19 cellular contexts compared by ENCODE assay signal in the genomic region with DNA sequence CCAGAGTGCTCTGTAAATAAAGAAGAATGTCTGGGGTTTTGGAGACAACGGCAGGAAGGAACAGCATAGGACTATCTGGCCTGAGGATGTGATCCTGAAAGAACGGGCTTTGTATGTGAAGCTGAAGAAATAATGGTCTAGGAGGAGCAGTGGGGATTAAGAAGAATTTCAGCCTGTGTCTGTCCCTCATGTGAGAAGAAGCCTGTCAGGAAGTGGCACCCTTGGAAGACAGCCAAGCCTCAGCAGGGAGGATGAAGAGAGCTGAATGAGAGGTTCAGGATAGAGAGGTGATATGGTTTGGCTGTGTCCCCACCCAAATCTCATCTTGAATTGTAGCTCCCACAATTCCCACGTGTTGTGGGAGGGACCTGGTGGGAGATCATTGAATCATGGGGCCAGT. TPM values are rescaled to one million over a fixed set of nuclear protein-coding genes. Genes with fewer than 3 reads are reported as not detected.
DNase-seq lines count a peak whose midpoint lies in the region.
"Had no signal": no experiment of that assay in that cellular context is flagged by ENCODE, and none has a peak within 500 bp of the region (broad histone marks: within the 10 kb centered on the region; RNA-seq: fewer than 3 reads in every experiment).

No MANE protein-coding gene starts in this region.

- no peaks in the 10 kb centered on the region for H3K27me3 Mint-ChIP-seq in activated T-helper 2 cell treated with anti-CD3 and anti-CD28 coated beads, Interferon-gamma antibody, Interleukin-2, Interleukin-4, amounts not matched to agents 10 μg/mL and 5 μg/mL and 100 μg/mL, durations not matched to agents 14 hours and 24 hours and 36 hours (ENCODE audit: low read depth)
- peaks cover 11% of the 10 kb centered on the region for H3K27me3 Mint-ChIP-seq in activated CD4-positive, alpha-beta memory T cell treated with anti-CD3 and anti-CD28 coated beads, Interleukin-2, amount 10 ng/mL, durations not matched to agents 7 days and 5 days

- H3K4me1 Mint-ChIP-seq in activated T-helper 2 cell treated with anti-CD3 and anti-CD28 coated beads, Interferon-gamma antibody, Interleukin-2, Interleukin-4, amounts not matched to agents 10 μg/mL and 5 μg/mL and 100 μg/mL, durations not matched to agents 14 hours and 24 hours and 36 hours (ENCODE audit: low read depth), result no peaks in the 10 kb centered on the region
- H3K4me1 Mint-ChIP-seq in activated CD4-positive, alpha-beta memory T cell treated with anti-CD3 and anti-CD28 coated beads, Interleukin-2, amount 10 ng/mL, durations not matched to agents 7 days and 5 days, result no peaks in the 10 kb centered on the region
- H3K4me1 Mint-ChIP-seq: T-helper 17 cell had no signal

- no peak overlapping the region for H3K27ac Mint-ChIP-seq in activated T-helper 2 cell treated with anti-CD3 and anti-CD28 coated beads, Interferon-gamma antibody, Interleukin-2, Interleukin-4, amounts not matched to agents 10 μg/mL and 5 μg/mL and 100 μg/mL, durations not matched to agents 14 hours and 24 hours and 36 hours
- no peak overlapping the region for H3K27ac Mint-ChIP-seq in activated CD4-positive, alpha-beta memory T cell treated with anti-CD3 and anti-CD28 coated beads, Interleukin-2, amount 10 ng/mL, durations not matched to agents 7 days and 5 days
- H3K27ac Mint-ChIP-seq: effector memory CD8-positive, alpha-beta T cell; T-helper 17 cell had no signal

- H3K36me3 Mint-ChIP-seq in activated T-helper 2 cell treated with anti-CD3 and anti-CD28 coated beads, Interferon-gamma antibody, Interleukin-2, Interleukin-4, amounts not matched to agents 10 μg/mL and 5 μg/mL and 100 μg/mL, durations not matched to agents 14 hours and 24 hours and 36 hours (ENCODE audit: low read depth), result no peaks in the 10 kb centered on the region
- no peaks in the 10 kb centered on the region for H3K36me3 Mint-ChIP-seq in activated CD4-positive, alpha-beta memory T cell treated with anti-CD3 and anti-CD28 coated beads, Interleukin-2, amount 10 ng/mL, durations not matched to agents 7 days and 5 days (ENCODE audit: low read depth)

- CTCF ChIA-PET in activated CD4-positive, alpha-beta memory T cell treated with anti-CD3 and anti-CD28 coated beads, Interleukin-2, amount 10 ng/mL, durations not matched to agents 7 days and 5 days (lab: Charles Lee), result no interaction called here

- intact Hi-C loops in activated T-helper 2 cell treated with anti-CD3 and anti-CD28 coated beads, Interferon-gamma antibody, Interleukin-2, Interleukin-4, amounts not matched to agents 10 μg/mL and 5 μg/mL and 100 μg/mL, durations not matched to agents 14 hours and 24 hours and 36 hours (cut with micrococcal nuclease), result no loop called here

- in situ Hi-C loops in SK-MEL-5 (cut with HindIII; ENCODE audit: low pct_unique_long_range_greater_than_20kb, low sequenced_read_pairs), result no loop called here

- peak; percentile 8 for DNase-seq in DMS 273 (lab: John Stamatoyannopoulos, UW; ENCODE audit: unreplicated experiment)
- DNase-seq in DMS 273 treated with DMSO at 0.1 percent for 48 hours (lab: John Stamatoyannopoulos, UW), result no peak
- DNase-seq in Daoy (ENCODE audit: low read depth), result peak; percentile 50
- DNase-seq in NCI-H2029 (lab: John Stamatoyannopoulos, UW), result peak; percentile 11
- peak; percentile 78 for DNase-seq in SK-MEL-5 (ENCODE audit: low read depth, low spot score)
- DNase-seq in activated T-helper 2 cell treated with anti-CD3 and anti-CD28 coated beads, Interferon-gamma antibody, Interleukin-2, Interleukin-4, amounts not matched to agents 10 μg/mL and 5 μg/mL and 100 μg/mL, durations not matched to agents 14 hours and 24 hours and 36 hours (ENCODE audit: low spot score), result no peak
- no peak for DNase-seq in NCI-H526 treated with DMSO at 0.1 percent for 48 hours (lab: John Stamatoyannopoulos, UW)
- no peak for DNase-seq in activated CD4-positive, alpha-beta memory T cell treated with anti-CD3 and anti-CD28 coated beads, Interleukin-2, amount 10 ng/mL, durations not matched to agents 7 days and 5 days
- DNase-seq: activated CD4-positive, CD25-positive, alpha-beta regulatory T cell treated with anti-CD3 and anti-CD28 coated beads, Interleukin-2, amount 50 U/mL, for 72 hours; activated gamma-delta T cell treated with Interleukin-2 at 50 U/mL for 16 hours; amygdala; effector memory CD8-positive, alpha-beta T cell; left cardiac atrium; stimulated activated CD4-positive, alpha-beta T cell treated with anti-CD3 and anti-CD28 coated beads, Interleukin-15, amount 100 ng/mL, for 24 hours; stimulated activated naive CD8-positive, alpha-beta T cell treated with anti-CD3 and anti-CD28 coated beads, Interleukin-15, Interleukin-2, amounts not matched to agents 100 U/mL and 50 U/mL, for 24 hours; T-helper 17 cell had no signal

- POLR2A ChIA-PET in activated CD4-positive, alpha-beta memory T cell treated with anti-CD3 and anti-CD28 coated beads, Interleukin-2, amount 10 ng/mL, durations not matched to agents 7 days and 5 days (lab: Charles Lee), result no interaction called here

- H3K9me3 Mint-ChIP-seq in activated T-helper 2 cell treated with anti-CD3 and anti-CD28 coated beads, Interferon-gamma antibody, Interleukin-2, Interleukin-4, amounts not matched to agents 10 μg/mL and 5 μg/mL and 100 μg/mL, durations not matched to agents 14 hours and 24 hours and 36 hours, result no peaks in the 10 kb centered on the region
- H3K9me3 Mint-ChIP-seq in activated CD4-positive, alpha-beta memory T cell treated with anti-CD3 and anti-CD28 coated beads, Interleukin-2, amount 10 ng/mL, durations not matched to agents 7 days and 5 days, result no peaks in the 10 kb centered on the region
- H3K9me3 Mint-ChIP-seq: effector memory CD8-positive, alpha-beta T cell had no signal

- no peak overlapping the region for H3K4me3 Mint-ChIP-seq in activated T-helper 2 cell treated with anti-CD3 and anti-CD28 coated beads, Interferon-gamma antibody, Interleukin-2, Interleukin-4, amounts not matched to agents 10 μg/mL and 5 μg/mL and 100 μg/mL, durations not matched to agents 14 hours and 24 hours and 36 hours (ENCODE audit: low read depth)
- H3K4me3 Mint-ChIP-seq in activated CD4-positive, alpha-beta memory T cell treated with anti-CD3 and anti-CD28 coated beads, Interleukin-2, amount 10 ng/mL, durations not matched to agents 7 days and 5 days, result no peak overlapping the region
- H3K4me3 Mint-ChIP-seq: effector memory CD8-positive, alpha-beta T cell; T-helper 17 cell had no signal

RNA-seq across cellular contexts. Expression of a gene that starts 56.9 kb away (rescaled TPM):
- total RNA-seq in Daoy (2014; rRNA removed; shearing (Covaris generic)), result 5.5 and 12.2 TPM in 2 replicates
- 0.48 TPM in 1 of 2 replicates, not detected in the other for total RNA-seq in SK-MEL-5 (2014; rRNA removed; shearing (Covaris generic))
- 0.31 TPM in 1 of 2 replicates, not detected in the other for polyA plus RNA-seq in SK-MEL-5 (2015; cell fraction: cytosol; rRNA removed)
- not detected in 2 replicates for polyA plus RNA-seq in SK-MEL-5 (2015; cell fraction: nucleus; rRNA removed)
- not detected in 2 replicates for total RNA-seq in activated T-helper 2 cell treated with anti-CD3 and anti-CD28 coated beads, Interferon-gamma antibody, Interleukin-2, Interleukin-4, amounts not matched to agents 10 μg/mL and 5 μg/mL and 100 μg/mL, durations not matched to agents 14 hours and 24 hours and 36 hours
- total RNA-seq in activated CD4-positive, alpha-beta memory T cell treated with anti-CD3 and anti-CD28 coated beads, Interleukin-2, amount 10 ng/mL, durations not matched to agents 7 days and 5 days, result not detected
- total RNA-seq: G401, left cardiac atrium, LHCN-M2, ureter had no signal

Comparison
In these comparisons a context has a peak if more than half of its experiments do, and no peak if none do; other contexts are left out.
1. DNase-seq: peak in DMS 273 (single experiment), Daoy (single experiment), NCI-H2029 (single experiment) and SK-MEL-5 (single experiment); none in DMS 273 treated with DMSO at 0.1 percent for 48 hours (single experiment), activated T-helper 2 cell treated with anti-CD3 and anti-CD28 coated beads, Interferon-gamma antibody, Interleukin-2, Interleukin-4, amounts not matched to agents 10 μg/mL and 5 μg/mL and 100 μg/mL, durations not matched to agents 14 hours and 24 hours and 36 hours (single experiment), NCI-H526 treated with DMSO at 0.1 percent for 48 hours (single experiment) and activated CD4-positive, alpha-beta memory T cell treated with anti-CD3 and anti-CD28 coated beads, Interleukin-2, amount 10 ng/mL, durations not matched to agents 7 days and 5 days (single experiment).